In the genomic region with DNA sequence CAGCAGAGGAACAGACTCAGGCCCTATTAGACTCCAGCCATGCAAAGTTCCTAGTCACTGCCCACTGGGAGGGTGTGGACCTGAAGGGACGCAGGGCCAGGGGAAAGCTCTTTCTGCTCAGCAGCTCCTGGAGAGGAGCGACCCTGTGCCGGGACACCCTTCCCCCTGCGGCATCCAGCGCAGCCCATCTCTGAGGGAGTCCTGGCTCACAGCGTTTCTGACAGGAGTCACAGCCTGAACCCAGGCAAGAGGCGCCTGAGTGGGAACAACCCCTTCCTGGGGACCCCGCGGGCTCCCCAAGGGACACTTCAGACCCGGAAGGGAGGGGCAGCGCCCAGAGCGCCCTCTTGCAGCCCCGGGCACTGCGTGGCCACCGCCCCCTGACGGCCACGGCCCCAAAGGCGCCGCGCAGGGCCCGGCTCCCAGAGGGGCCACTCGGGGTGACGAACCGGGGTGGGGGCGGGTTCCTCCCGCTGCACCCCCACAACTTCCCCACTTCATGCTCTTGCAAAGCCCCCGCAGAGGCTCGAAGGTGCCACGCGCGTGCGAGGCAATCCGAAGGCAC, we compare ENCODE assay signal across 8 cellular contexts. TPM values are rescaled to one million over a fixed set of nuclear protein-coding genes. Genes with fewer than 3 reads are reported as not detected.
A peak's percentile ranks its signal among the peaks of the same experiment; 100 is the strongest.
DNase-seq lines count a peak whose midpoint lies in the region; ATAC-seq and FAIRE-seq lines count a peak whose summit lies in the region.

No MANE protein-coding gene starts in this region.

- peak overlapping the region; percentile 94 for H3K4me3 ChIP-seq in SJCRH30
- H3K4me3 ChIP-seq in small intestine (ENCODE audit: low read depth in 1 of 2, low read length in 2 of 2), result peak overlapping the region; percentile 59 to 92

- H3K4me1 ChIP-seq in SJCRH30 (peaks cover 12% of the 10 kb centered on the region), small intestine (ENCODE audit: control insufficient read depth in 2 of 2, insufficient read depth in 1 of 2, low read depth in 1 of 2, low read length in 1 of 2) (peaks cover 8 to 18% of the 10 kb centered on the region in 2 donors)

- WGBS in small intestine, 3 donors, result 0 to 4% (median 2%) methylated on average over 18 to 33 of the region's 33 CpGs

- H3K27ac ChIP-seq in SJCRH30 (peak overlapping the region; percentile 86), small intestine (ENCODE audit: low read depth in 1 of 2, low read length in 1 of 2) (peak overlapping the region; percentile 84 to 98)

- H3K36me3 ChIP-seq in SJCRH30 (no peaks in the 10 kb centered on the region), small intestine (ENCODE audit: control insufficient read depth in 2 of 2, insufficient read depth in 2 of 2, low read length in 2 of 2) (no peaks in the 10 kb centered on the region)

- DNase-seq in activated T-cell treated with anti-CD3 and anti-CD28 coated beads for 24 hours (ENCODE audit: low read depth), result peak; percentile 38
- DNase-seq in activated T-cell treated with anti-CD3 and anti-CD28 coated beads for 4 hours, result no peak
- DNase-seq in SJCRH30, result peak; percentile 63 to 73
- peak; percentile 38 to 67 for DNase-seq in T47D (ENCODE audit: low read depth in 1 of 2, low spot score in 1 of 2)
- DNase-seq in iPS-NIHi11 (ENCODE audit: low spot score), result peak; percentile 62
- DNase-seq in small intestine, result peak; percentile 56
- no peak for DNase-seq in kidney glomerular epithelial cell (lab: John Stamatoyannopoulos, UW)

- no peak for FAIRE-seq in small intestine (lab: Jason Lieb, UNC)

- ATAC-seq in HG02840 (IDR thresholded peaks at IDR 0.05; ENCODE audit: low FRiP score, unreplicated experiment), result peak; percentile 12

- H3K27me3 ChIP-seq in SJCRH30 (no peaks in the 10 kb centered on the region), small intestine (ENCODE audit: control insufficient read depth in 2 of 2, insufficient read depth in 2 of 2, low read length in 2 of 2) (no peaks in the 10 kb centered on the region)

- H3K9me3 ChIP-seq in SJCRH30 (replicated peaks), result no peaks in the 10 kb centered on the region
- H3K9me3 ChIP-seq in small intestine (ENCODE audit: control insufficient read depth, low read depth), result no peaks in the 10 kb centered on the region

- in situ Hi-C loops in T47D (cut with HindIII; ENCODE audit: low pct_unique_long_range_greater_than_20kb, low sequenced_read_pairs), result no loop called here

RNA-seq across cellular contexts. Expression of a gene that starts 0.9 kb away (rescaled TPM):
- 27.1 and 35.0 TPM in 2 replicates for total RNA-seq in SJCRH30 (2014; rRNA removed; shearing (Covaris generic))
- polyA plus RNA-seq in small intestine, result 100 to 1,000 TPM in 1 of 3 donors, 10 to 100 TPM in 2; 47.1 to 131 (median 81.1) TPM

RNA-seq across cellular contexts. Expression of a gene that starts 14.4 kb away (rescaled TPM):
- 19.1 and 19.6 TPM in 2 replicates for total RNA-seq in SJCRH30 (2014; rRNA removed; shearing (Covaris generic))
- polyA plus RNA-seq in small intestine, result 1 to 10 TPM; 2.5 to 4.3 (median 3.0) TPM

RNA-seq across cellular contexts. Expression of a gene that starts 24.1 kb away (rescaled TPM):
- 0.08 TPM in 1 of 2 replicates, not detected in the other for total RNA-seq in SJCRH30 (2014; rRNA removed; shearing (Covaris generic))
- 1 to 10 TPM; 3.6 to 7.3 (median 5.8) TPM for polyA plus RNA-seq in small intestine

RNA-seq across cellular contexts. Expression of a gene that starts 25.6 kb away (rescaled TPM):
- 70.1 and 71.9 TPM in 2 replicates for total RNA-seq in SJCRH30 (2014; rRNA removed; shearing (Covaris generic))
- polyA plus RNA-seq in small intestine, result 10 to 100 TPM; 35.3 to 48.6 (median 47.5) TPM

Comparison
In these comparisons a context has a peak if more than half of its experiments do, and no peak if none do; other contexts are left out.
1. DNase-seq: peak in activated T-cell treated with anti-CD3 and anti-CD28 coated beads for 24 hours (single experiment), SJCRH30 (2 of 2), T47D (2 of 2), iPS-NIHi11 (single experiment) and small intestine (single experiment); none in activated T-cell treated with anti-CD3 and anti-CD28 coated beads for 4 hours (single experiment) and kidney glomerular epithelial cell (single experiment).